1 cellular context compared by ENCODE assay signal in the genomic region with DNA sequence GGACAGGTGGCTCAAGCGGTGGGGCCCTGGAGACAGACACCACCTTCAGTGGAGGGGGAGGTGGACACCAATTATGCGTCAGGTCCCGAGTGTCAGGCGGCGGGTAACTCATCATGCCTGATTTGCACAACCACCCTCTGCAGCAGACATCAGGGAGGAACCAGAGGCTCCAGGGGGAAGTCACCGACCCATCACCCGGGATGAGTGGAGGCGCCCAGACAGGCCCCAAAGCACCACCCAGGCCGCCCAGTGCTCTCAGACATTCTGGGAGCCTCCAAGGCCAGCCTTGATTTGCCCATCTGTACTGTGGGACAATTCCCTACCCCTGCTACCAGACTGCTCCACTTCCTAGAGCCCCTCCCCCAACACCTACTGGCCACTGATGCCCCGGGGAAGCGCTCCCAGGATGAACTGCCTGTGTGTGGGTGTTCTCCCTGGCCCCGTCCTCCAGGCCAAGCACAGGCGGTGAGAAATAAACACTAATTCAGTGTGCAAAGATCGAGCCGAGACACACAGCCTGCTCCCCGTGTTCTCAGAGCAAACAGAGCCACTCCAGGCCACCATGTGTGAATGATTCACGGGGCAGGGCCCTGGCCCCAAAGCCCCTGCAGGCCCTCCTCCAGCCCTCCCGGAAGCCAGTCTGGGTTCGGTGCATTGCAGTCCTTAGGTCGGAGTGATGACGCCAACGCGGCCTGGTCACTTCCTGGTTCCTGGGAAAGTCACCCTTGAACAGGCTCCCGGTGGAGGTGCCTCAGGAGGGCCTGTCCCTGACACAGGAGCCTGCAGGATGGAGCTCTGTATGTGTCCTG.
TF ChIP-seq lines count a peak whose summit lies in the region.

No MANE protein-coding gene starts in this region.

TF ChIP-seq in HepG2, 621 proteins besides CTCF, POLR2A, EP300 and RAD21 (continued from another document and continues in another):
- TF ChIP-seq IRF9 (CRISPR knock-in tag; IDR thresholded peaks at IDR 0.05; ENCODE audit: borderline replicate concordance) (peak; percentile 81; the same call in 1 of the 2 replicates), ZNF569 (CRISPR knock-in tag; IDR thresholded peaks at IDR 0.05; ENCODE audit: borderline replicate concordance) (peak; percentile 59; the same call in 1 of the 2 replicates), ZFP62 (CRISPR knock-in tag; IDR thresholded peaks at IDR 0.05) (no peak), ZNF563 (CRISPR knock-in tag; IDR thresholded peaks at IDR 0.05) (peak; percentile 37; the same call in 1 of the 2 replicates), KLF16 (CRISPR knock-in tag; IDR thresholded peaks at IDR 0.05) (peak in 1 of 2 experiments; percentile 82; a peak in 2 of 4 replicates), AHR (CRISPR knock-in tag; IDR thresholded peaks at IDR 0.05) (0 out of 2 replicates have a peak, but pooled peaks have one; percentile 12), ZNF879 (CRISPR knock-in tag; IDR thresholded peaks at IDR 0.05) (no peak), NFRKB (IDR thresholded peaks at IDR 0.05) (no peak), ZNF446 (CRISPR knock-in tag; IDR thresholded peaks at IDR 0.05) (0 out of 2 replicates have a peak, but pooled peaks have one; percentile 31), ATF5 (CRISPR knock-in tag; IDR thresholded peaks at IDR 0.05; ENCODE audit: low read depth) (no peak), MATR3 (CRISPR knock-in tag; IDR thresholded peaks at IDR 0.05) (0 out of 2 replicates have a peak, but pooled peaks have one; percentile 75), ZMYM3 (CRISPR knock-in tag; IDR thresholded peaks at IDR 0.05) (peak; percentile 96), DDIT3 (CRISPR knock-in tag; IDR thresholded peaks at IDR 0.05) (no peak), GMEB2 (CRISPR knock-in tag; IDR thresholded peaks at IDR 0.05; ENCODE audit: low read depth) (no peak), ERF (CRISPR knock-in tag; IDR thresholded peaks at IDR 0.05) (peak; percentile 91), RBFOX2 (IDR thresholded peaks at IDR 0.05; ENCODE audit: low read depth, low read length) (peak; percentile 65; the same call in 1 of the 2 replicates), ZNF546 (CRISPR knock-in tag; conservative IDR thresholded peaks at IDR 0.05) (no peak), GLMP (CRISPR knock-in tag; IDR thresholded peaks at IDR 0.05; ENCODE audit: borderline replicate concordance) (no peak), MAFF (IDR thresholded peaks at IDR 0.05; ENCODE audit: low read depth, low read length) (no peak), CEBPZ (IDR thresholded peaks at IDR 0.05; ENCODE audit: low read length) (no peak), ZNF792 (CRISPR knock-in tag; IDR thresholded peaks at IDR 0.05) (peak; percentile 95; the same call in 1 of the 2 replicates), JUND (CRISPR knock-in tag; IDR thresholded peaks at IDR 0.05) (peak; percentile 91), DPF2 (CRISPR knock-in tag; IDR thresholded peaks at IDR 0.05; ENCODE audit: borderline replicate concordance, low read depth) (peak; percentile 55; the same call in 1 of the 2 replicates), KAT2B (IDR thresholded peaks at IDR 0.05; ENCODE audit: borderline replicate concordance, low read depth, low read length) (no peak), ZBTB40 (IDR thresholded peaks at IDR 0.05) (no peak), ZBTB40 (CRISPR knock-in tag; IDR thresholded peaks at IDR 0.05) (peak; percentile 88)
- TF ChIP-seq, protein P1, sequence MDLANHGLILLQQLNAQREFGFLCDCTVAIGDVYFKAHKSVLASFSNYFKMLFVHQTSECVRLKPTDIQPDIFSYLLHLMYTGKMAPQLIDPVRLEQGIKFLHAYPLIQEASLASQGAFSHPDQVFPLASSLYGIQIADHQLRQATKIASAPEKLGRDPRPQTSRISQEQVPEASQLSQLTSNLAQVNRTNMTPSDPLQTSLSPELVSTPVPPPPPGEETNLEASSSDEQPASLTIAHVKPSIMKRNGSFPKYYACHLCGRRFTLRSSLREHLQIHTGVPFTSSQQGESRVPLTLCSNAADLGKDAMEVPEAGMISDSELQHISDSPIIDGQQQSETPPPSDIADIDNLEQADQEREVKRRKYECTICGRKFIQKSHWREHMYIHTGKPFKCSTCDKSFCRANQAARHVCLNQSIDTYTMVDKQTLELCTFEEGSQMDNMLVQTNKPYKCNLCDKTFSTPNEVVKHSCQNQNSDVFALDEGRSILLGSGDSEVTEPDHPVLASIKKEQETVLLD (CRISPR knock-in tag; IDR thresholded peaks at IDR 0.05; ENCODE audit: low read depth), result no peak; the same call in 1 of the 2 replicates
- TF ChIP-seq, protein P2, sequence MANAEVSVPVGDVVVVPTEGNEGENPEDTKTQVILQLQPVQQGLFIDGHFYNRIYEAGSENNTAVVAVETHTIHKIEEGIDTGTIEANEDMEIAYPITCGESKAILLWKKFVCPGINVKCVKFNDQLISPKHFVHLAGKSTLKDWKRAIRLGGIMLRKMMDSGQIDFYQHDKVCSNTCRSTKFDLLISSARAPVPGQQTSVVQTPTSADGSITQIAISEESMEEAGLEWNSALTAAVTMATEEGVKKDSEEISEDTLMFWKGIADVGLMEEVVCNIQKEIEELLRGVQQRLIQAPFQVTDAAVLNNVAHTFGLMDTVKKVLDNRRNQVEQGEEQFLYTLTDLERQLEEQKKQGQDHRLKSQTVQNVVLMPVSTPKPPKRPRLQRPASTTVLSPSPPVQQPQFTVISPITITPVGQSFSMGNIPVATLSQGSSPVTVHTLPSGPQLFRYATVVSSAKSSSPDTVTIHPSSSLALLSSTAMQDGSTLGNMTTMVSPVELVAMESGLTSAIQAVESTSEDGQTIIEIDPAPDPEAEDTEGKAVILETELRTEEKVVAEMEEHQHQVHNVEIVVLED (CRISPR knock-in tag; IDR thresholded peaks at IDR 0.05; ENCODE audit: borderline replicate concordance), result peak; percentile 74; the same call in 1 of the 2 replicates
- TF ChIP-seq, protein P3, sequence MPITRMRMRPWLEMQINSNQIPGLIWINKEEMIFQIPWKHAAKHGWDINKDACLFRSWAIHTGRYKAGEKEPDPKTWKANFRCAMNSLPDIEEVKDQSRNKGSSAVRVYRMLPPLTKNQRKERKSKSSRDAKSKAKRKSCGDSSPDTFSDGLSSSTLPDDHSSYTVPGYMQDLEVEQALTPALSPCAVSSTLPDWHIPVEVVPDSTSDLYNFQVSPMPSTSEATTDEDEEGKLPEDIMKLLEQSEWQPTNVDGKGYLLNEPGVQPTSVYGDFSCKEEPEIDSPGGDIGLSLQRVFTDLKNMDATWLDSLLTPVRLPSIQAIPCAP (CRISPR knock-in tag; IDR thresholded peaks at IDR 0.05; ENCODE audit: low read depth), result 0 out of 2 replicates have a peak, but pooled peaks have one; percentile 85
